Comparison of ENCODE assay signal across 12 cellular contexts in genomic region chr2:101802329-101802728, GRCh38.
DNase-seq lines count a peak whose midpoint lies in the region; ATAC-seq, FAIRE-seq and TF ChIP-seq lines count a peak whose summit lies in the region.
"Had no signal": no experiment of that assay in that cellular context is flagged by ENCODE, and none has a peak within 500 bp of the region (broad histone marks: within the 10 kb centered on the region; RNA-seq: fewer than 3 reads in every experiment).

No MANE protein-coding gene starts in this region.

- no peaks in the 10 kb centered on the region for H3K9me3 ChIP-seq in smooth muscle cell (replicated peaks; ENCODE audit: low read depth)
- H3K9me3 ChIP-seq: gastrocnemius medialis had no signal

- TF ChIP-seq CTCF in activated B cell treated with CpG ODN at 0.5 μM for 24 hours (IDR thresholded peaks at IDR 0.05) (no peak), smooth muscle cell (IDR thresholded peaks at IDR 0.05; ENCODE audit: borderline replicate concordance, insufficient read depth, poor library complexity, severe bottlenecking) (no peak), GM20000 (IDR thresholded peaks at IDR 0.05; ENCODE audit: extremely low read depth, missing control alignments) (no peak)

- H3K4me1 Mint-ChIP-seq in activated B cell treated with CpG ODN at 0.5 μM for 24 hours = peaks cover 74% of the 10 kb centered on the region

- POLR2A ChIA-PET in activated B cell treated with CpG ODN at 0.5 μM for 24 hours (lab: Charles Lee) = no interaction called here

- no peak for ATAC-seq in activated B cell treated with CpG ODN at 0.5 μM for 24 hours (ENCODE audit: low read depth)
- ATAC-seq in HG02763 (IDR thresholded peaks at IDR 0.05; ENCODE audit: unreplicated experiment) = no peak

- H2AFZ ChIP-seq in smooth muscle cell (ENCODE audit: low read depth) = no peak overlapping the region

- no peaks in the 10 kb centered on the region for H3K9me3 Mint-ChIP-seq in activated B cell treated with CpG ODN at 0.5 μM for 24 hours

- WGBS in smooth muscle cell (ENCODE audit: low lambda C conversion rate) = 67% methylated on average over 5 of the region's 5 CpGs

- H3K4me3 ChIP-seq in smooth muscle cell = no peak overlapping the region
- H3K4me3 ChIP-seq: gastrocnemius medialis had no signal

- peaks cover 41% of the 10 kb centered on the region for H3K36me3 Mint-ChIP-seq in activated B cell treated with CpG ODN at 0.5 μM for 24 hours (ENCODE audit: low read depth)

- no peak for FAIRE-seq in HTR-8/SVneo (lab: Jason Lieb, UNC)
- FAIRE-seq: colon, GM12891 had no signal

- H3K27ac ChIP-seq in layer of hippocampus (ENCODE audit: low read depth, low read length) (peak overlapping the region; percentile 20), smooth muscle cell (ENCODE audit: low read depth) (peak overlapping the region; percentile 98)
- H3K27ac ChIP-seq: HL-60 had no signal

- H3K27ac Mint-ChIP-seq in activated B cell treated with CpG ODN at 0.5 μM for 24 hours = peak overlapping the region; percentile 73

- no peaks in the 10 kb centered on the region for H3K27me3 Mint-ChIP-seq in activated B cell treated with CpG ODN at 0.5 μM for 24 hours

- peaks cover 80% of the 10 kb centered on the region for H3K79me2 ChIP-seq in smooth muscle cell (ENCODE audit: low read depth)

- peaks cover 26% of the 10 kb centered on the region for H3F3A ChIP-seq in smooth muscle cell (ENCODE audit: low read depth)

- no peak overlapping the region for H3K4me2 ChIP-seq in smooth muscle cell

- H3K4me3 Mint-ChIP-seq in activated B cell treated with CpG ODN at 0.5 μM for 24 hours = no peak overlapping the region

- H3K27me3 ChIP-seq in layer of hippocampus (ENCODE audit: control insufficient read depth, insufficient read depth, low read length) (no peaks in the 10 kb centered on the region), smooth muscle cell (ENCODE audit: low read depth) (no peaks in the 10 kb centered on the region)
- H3K27me3 ChIP-seq: gastrocnemius medialis had no signal

- peak overlapping the region; percentile 46 for H3K9ac ChIP-seq in smooth muscle cell (ENCODE audit: low read depth)

- CTCF ChIA-PET in activated B cell treated with CpG ODN at 0.5 μM for 24 hours (lab: Charles Lee) = no interaction called here

- H3K4me1 ChIP-seq in smooth muscle cell (ENCODE audit: low read depth) = peaks cover 38% of the 10 kb centered on the region

- DNase-seq in HPDE6-E6E7 (ENCODE audit: extremely low spot score) (peak; percentile 36), activated B cell treated with CpG ODN at 0.5 μM for 24 hours (no peak), smooth muscle cell (lab: John Stamatoyannopoulos, UW; ENCODE audit: unreplicated experiment) (no peak), cerebellar cortex (ENCODE audit: low spot score) (no peak), HTR-8/SVneo (ENCODE audit: insufficient read length, low spot score) (no peak), GM20000 (ENCODE audit: low spot score) (no peak)
- DNase-seq: gastrocnemius medialis had no signal

- no peaks in the 10 kb centered on the region for H3K36me3 ChIP-seq in smooth muscle cell (ENCODE audit: low read depth)
- H3K36me3 ChIP-seq: gastrocnemius medialis had no signal

- intact Hi-C loops in activated B cell treated with CpG ODN at 0.5 μM for 24 hours (cut with micrococcal nuclease) = no loop called here

- H4K20me1 ChIP-seq in smooth muscle cell (ENCODE audit: low read depth) = peaks cover 96% of the 10 kb centered on the region
